Comparison of ENCODE assay signal across 1 cellular context in genomic region chr1:234599617-234600417, GRCh38.
TF ChIP-seq lines count a peak whose summit lies in the region.

No MANE protein-coding gene starts in this region.

TF ChIP-seq in WTC11, 78 proteins besides CTCF, POLR2A, EP300 and RAD21 (continued from another document):
- TF ChIP-seq ZNF512 (CRISPR knock-in tag; IDR thresholded peaks at IDR 0.05; ENCODE audit: borderline replicate concordance) (no peak), RELA (CRISPR knock-in tag; IDR thresholded peaks at IDR 0.05; ENCODE audit: borderline replicate concordance) (no peak), ZNF317 (CRISPR knock-in tag; IDR thresholded peaks at IDR 0.05; ENCODE audit: borderline replicate concordance, low read depth) (no peak), IRF1 (CRISPR knock-in tag; IDR thresholded peaks at IDR 0.05) (0 out of 2 replicates have a peak, but pooled peaks have one; percentile 51), TEAD1 (CRISPR knock-in tag; IDR thresholded peaks at IDR 0.05) (peak; percentile 75), ZNF425 (CRISPR knock-in tag; conservative IDR thresholded peaks at IDR 0.05) (no peak), FOXP1 (CRISPR knock-in tag; IDR thresholded peaks at IDR 0.05; ENCODE audit: borderline replicate concordance) (peak; percentile 32; the same call in 1 of the 2 replicates), PREB (CRISPR knock-in tag; IDR thresholded peaks at IDR 0.05; ENCODE audit: borderline replicate concordance) (no peak), SP1 (CRISPR knock-in tag; conservative IDR thresholded peaks at IDR 0.05) (peak; percentile 35), TP53 (CRISPR knock-in tag; IDR thresholded peaks at IDR 0.05) (no peak), MXD4 (CRISPR knock-in tag; IDR thresholded peaks at IDR 0.05; ENCODE audit: borderline replicate concordance) (no peak), ZNF532 (CRISPR knock-in tag; IDR thresholded peaks at IDR 0.05; ENCODE audit: borderline replicate concordance) (no peak), E2F1 (CRISPR knock-in tag; IDR thresholded peaks at IDR 0.05) (no peak)
TF ChIP-seq in WTC11: peak in this region for 14.
